Comparison of ENCODE assay signal across 1 cellular context in genomic region chr17:694239-694638, GRCh38.
TF ChIP-seq lines count a peak whose summit lies in the region.

No MANE protein-coding gene starts in this region.

TF ChIP-seq in endothelial cell of umbilical vein, 7 proteins besides CTCF, POLR2A, EP300 and RAD21:
- TF ChIP-seq GATA2 (IDR thresholded peaks at IDR 0.05; ENCODE audit: insufficient read depth, insufficient read length, low read depth, low read length) (peak; percentile 83), POLR2AphosphoS5 (IDR thresholded peaks at IDR 0.05; ENCODE audit: insufficient read depth, low read depth, low read length) (peak; percentile 53), MAX (IDR thresholded peaks at IDR 0.05; ENCODE audit: insufficient read depth, insufficient read length) (no peak), JUN (IDR thresholded peaks at IDR 0.05; ENCODE audit: borderline replicate concordance, insufficient read depth, insufficient read length, low read depth) (peak; percentile 88), EZH2 (IDR thresholded peaks at IDR 0.05; ENCODE audit: borderline replicate concordance, low read depth, low read length, severe bottlenecking) (no peak), FOS (IDR thresholded peaks at IDR 0.05; ENCODE audit: borderline replicate concordance, insufficient read depth, low read length) (peak; percentile 77), MYC (IDR thresholded peaks at IDR 0.05; ENCODE audit: low read depth, low read length) (no peak)
